In genomic region chr17:5419356-5419958, GRCh38 we compare ENCODE assay signal across 1 cellular context.
A peak's percentile ranks its signal among the peaks of the same experiment; 100 is the strongest.
TF ChIP-seq lines count a peak whose summit lies in the region.

NUP88 (minus strand) TSS chr17:5419662; CDS start chr17:5419650, 12 bp downstream.

TF ChIP-seq in HepG2, 621 proteins besides CTCF, POLR2A, EP300 and RAD21 (continued from another document and continues in another):
- peak; percentile 18; the same call in 1 of the 2 replicates for TF ChIP-seq HOMEZ (CRISPR knock-in tag; IDR thresholded peaks at IDR 0.05; ENCODE audit: low read depth)
- TF ChIP-seq HMGXB3 (CRISPR knock-in tag; IDR thresholded peaks at IDR 0.05; ENCODE audit: borderline replicate concordance), result peak; percentile 19; the same call in 1 of the 2 replicates
- TF ChIP-seq BHLHE40 (IDR thresholded peaks at IDR 0.05; ENCODE audit: low read length), result peak; percentile 89
- TF ChIP-seq ONECUT2 (CRISPR knock-in tag; IDR thresholded peaks at IDR 0.05), result no peak
- TF ChIP-seq ZNF557 (CRISPR knock-in tag; IDR thresholded peaks at IDR 0.05), result no peak
- TF ChIP-seq ZBTB14 (CRISPR knock-in tag; IDR thresholded peaks at IDR 0.05), result no peak
- no peak for TF ChIP-seq TRAFD1 (CRISPR knock-in tag; IDR thresholded peaks at IDR 0.05; ENCODE audit: borderline replicate concordance)
- no peak for TF ChIP-seq TOPORS (CRISPR knock-in tag; IDR thresholded peaks at IDR 0.05)
- TF ChIP-seq ZNF160 (CRISPR knock-in tag; IDR thresholded peaks at IDR 0.05), result no peak
- no peak for TF ChIP-seq ZNF775 (CRISPR knock-in tag; IDR thresholded peaks at IDR 0.05; ENCODE audit: borderline replicate concordance)
- TF ChIP-seq IKZF1 (IDR thresholded peaks at IDR 0.05), result no peak
- TF ChIP-seq ZKSCAN5 (CRISPR knock-in tag; IDR thresholded peaks at IDR 0.05), result no peak
- 0 out of 2 replicates have a peak, but pooled peaks have one; percentile 28 for TF ChIP-seq ARHGAP35 (CRISPR knock-in tag; IDR thresholded peaks at IDR 0.05; ENCODE audit: borderline replicate concordance)
- TF ChIP-seq USF2 (IDR thresholded peaks at IDR 0.05; ENCODE audit: low read depth, low read length), result 0 out of 2 replicates have a peak, but pooled peaks have one; percentile 22
- peak; percentile 36; the same call in 1 of the 2 replicates for TF ChIP-seq USF2 (CRISPR knock-in tag; IDR thresholded peaks at IDR 0.05; ENCODE audit: borderline replicate concordance)
- TF ChIP-seq ZNF30 (CRISPR knock-in tag; IDR thresholded peaks at IDR 0.05), result no peak
- TF ChIP-seq SIN3A (IDR thresholded peaks at IDR 0.05; ENCODE audit: borderline replicate concordance, low read depth, low read length), result peak; percentile 52; the same call in 1 of the 2 replicates
- no peak for TF ChIP-seq ZNF337 (CRISPR knock-in tag; IDR thresholded peaks at IDR 0.05; ENCODE audit: borderline replicate concordance, low read depth)
- TF ChIP-seq BRF2 (CRISPR knock-in tag; IDR thresholded peaks at IDR 0.05), result no peak
- TF ChIP-seq ZHX2 (IDR thresholded peaks at IDR 0.05; ENCODE audit: low read depth), result no peak; the same call in 1 of the 2 replicates
- TF ChIP-seq ZHX2 (CRISPR knock-in tag; IDR thresholded peaks at IDR 0.05; ENCODE audit: borderline replicate concordance), result no peak
- TF ChIP-seq POLR2AphosphoS5 (IDR thresholded peaks at IDR 0.05; ENCODE audit: low read depth, low read length), result peak; percentile 81
- no peak for TF ChIP-seq ZNF574 (CRISPR knock-in tag; IDR thresholded peaks at IDR 0.05)
- no peak for TF ChIP-seq XBP1 (CRISPR knock-in tag; IDR thresholded peaks at IDR 0.05)
- TF ChIP-seq HNF4A (CRISPR knock-in tag; IDR thresholded peaks at IDR 0.05), result no peak
- no peak for TF ChIP-seq TERF1 (CRISPR knock-in tag; IDR thresholded peaks at IDR 0.05)
- peak; percentile 94 for TF ChIP-seq NR2C2 (CRISPR knock-in tag; IDR thresholded peaks at IDR 0.05; ENCODE audit: borderline replicate concordance)
- TF ChIP-seq CENPT (CRISPR knock-in tag; IDR thresholded peaks at IDR 0.05; ENCODE audit: low read depth), result no peak
